27 cellular contexts compared by ENCODE assay signal in the genomic region with DNA sequence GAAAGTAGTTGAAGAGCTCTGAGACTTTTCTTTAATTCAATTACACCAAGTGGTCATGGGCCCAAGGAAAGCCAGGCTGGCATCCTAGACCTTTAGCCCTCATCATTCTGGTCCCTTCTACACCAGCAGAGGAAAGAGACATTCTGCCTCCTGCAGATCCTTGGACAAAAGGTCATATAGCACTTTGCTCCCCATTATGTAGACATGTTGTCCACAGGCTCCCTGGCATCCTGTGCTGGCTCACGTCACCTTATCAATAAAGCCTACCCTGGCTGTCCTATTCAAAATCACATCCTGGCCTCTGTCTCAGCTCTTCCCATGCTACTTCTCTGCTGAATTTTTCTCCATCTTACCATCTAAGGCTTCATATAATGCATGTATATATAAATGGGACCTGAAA.
A peak's percentile ranks its signal among the peaks of the same experiment; 100 is the strongest.
DNase-seq lines count a peak whose midpoint lies in the region; ATAC-seq and FAIRE-seq lines count a peak whose summit lies in the region.
"Had no signal": no experiment of that assay in that cellular context is flagged by ENCODE, and none has a peak within 500 bp of the region (broad histone marks: within the 10 kb centered on the region; RNA-seq: fewer than 3 reads in every experiment).

No MANE protein-coding gene starts in this region.

- no peak for FAIRE-seq in HTR-8/SVneo (lab: Jason Lieb, UNC)
- FAIRE-seq: A204.1, A549, D721Med had no signal

- DNase-seq in ecto neural progenitor cell (ENCODE audit: low spot score) (peak; percentile 3), left lobe of liver (ENCODE audit: low spot score) (no peak), HTR-8/SVneo (ENCODE audit: insufficient read length, low spot score) (no peak)
- DNase-seq: 8988T; ACHN; AML-193; BE2C; C1 segment of cervical spinal cord; Caco-2; Calu3; CD4-positive, alpha-beta memory T cell; CD4-positive, alpha-beta T cell; CD4-positive, CD25-positive, alpha-beta regulatory T cell; CD8-positive, alpha-beta memory T cell; CD8-positive, alpha-beta T cell; COR-L47; DMS 273 treated with DMSO at 0.1 percent for 48 hours; DMS153; DMS53; DMS79; DMS79 treated with DMSO at 0.1 percent for 48 hours; DND-41; EL had no signal

- ATAC-seq in left lobe of liver (peak; percentile 54), HG03571 (IDR thresholded peaks at IDR 0.05; ENCODE audit: unreplicated experiment) (no peak)
- ATAC-seq: A549; CD8-positive, alpha-beta T cell had no signal
